8 cellular contexts compared by ENCODE assay signal in the genomic region with DNA sequence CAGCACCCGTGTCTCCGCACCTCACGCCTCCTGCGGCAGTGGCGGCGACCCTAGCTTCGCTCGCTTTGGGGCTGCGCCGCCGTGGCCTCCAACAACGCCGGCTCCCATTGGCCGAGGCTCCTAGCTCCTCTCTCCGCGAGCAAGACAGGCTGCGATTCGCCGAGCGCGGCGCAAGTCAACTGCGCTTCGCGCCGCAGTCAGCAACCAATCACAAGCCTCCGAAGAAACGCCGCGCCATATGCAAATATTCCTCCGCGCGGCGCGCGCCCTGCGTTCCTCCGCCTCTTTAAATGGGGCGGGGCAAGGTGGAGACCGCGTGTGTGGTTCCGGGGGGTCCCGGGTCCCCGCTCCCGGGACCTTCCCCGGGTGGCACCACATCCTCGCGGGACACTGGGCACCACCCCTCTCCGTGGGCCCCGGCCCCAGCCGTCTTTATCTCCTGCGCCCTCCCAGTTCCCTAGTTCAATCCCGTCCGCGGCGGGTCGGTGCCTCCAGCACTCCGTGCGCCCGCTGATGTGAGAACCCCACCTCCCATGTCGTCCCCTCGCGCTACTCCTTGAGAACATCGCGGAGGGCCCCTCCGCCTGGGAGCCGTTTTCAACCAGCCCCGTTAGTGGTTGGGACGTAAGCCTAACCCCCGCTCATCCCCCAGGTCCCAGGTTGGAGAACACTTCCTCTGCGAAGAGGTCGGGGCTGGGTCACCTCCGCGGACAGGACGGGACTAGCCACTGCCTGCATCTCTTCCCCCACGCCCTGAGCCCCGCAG. TPM values are rescaled to one million over a fixed set of nuclear protein-coding genes. Genes with fewer than 3 reads are reported as not detected.
DNase-seq lines count a peak whose midpoint lies in the region; ATAC-seq and TF ChIP-seq lines count a peak whose summit lies in the region.

A gene with protein sequence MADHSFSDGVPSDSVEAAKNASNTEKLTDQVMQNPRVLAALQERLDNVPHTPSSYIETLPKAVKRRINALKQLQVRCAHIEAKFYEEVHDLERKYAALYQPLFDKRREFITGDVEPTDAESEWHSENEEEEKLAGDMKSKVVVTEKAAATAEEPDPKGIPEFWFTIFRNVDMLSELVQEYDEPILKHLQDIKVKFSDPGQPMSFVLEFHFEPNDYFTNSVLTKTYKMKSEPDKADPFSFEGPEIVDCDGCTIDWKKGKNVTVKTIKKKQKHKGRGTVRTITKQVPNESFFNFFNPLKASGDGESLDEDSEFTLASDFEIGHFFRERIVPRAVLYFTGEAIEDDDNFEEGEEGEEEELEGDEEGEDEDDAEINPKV (minus strand): TSS at position 96 of the 766 bp plus-strand sequence. CDS start 13,109 bp downstream, outside the sequence.

- no peak for TF ChIP-seq CTCF in PC-9 (conservative IDR thresholded peaks at IDR 0.05)

- no peaks in the 10 kb centered on the region for H3K27me3 ChIP-seq in PC-9 (ENCODE audit: insufficient read depth, low read depth)
- H3K27me3 ChIP-seq in mucosa of stomach (ENCODE audit: control insufficient read depth, insufficient read depth, low read length), result no peaks in the 10 kb centered on the region

- H4K20me1 ChIP-seq in PC-9 (ENCODE audit: insufficient read depth), result no peaks in the 10 kb centered on the region; the same call in 1 of the 2 replicates

- H3K9me3 ChIP-seq in PC-9 (ENCODE audit: insufficient read depth, low read depth), result no peaks in the 10 kb centered on the region
- H3K9me3 ChIP-seq in mucosa of stomach (ENCODE audit: control insufficient read depth, low read length), result no peaks in the 10 kb centered on the region

- CTCF ChIA-PET in PC-9 (lab: Charles Lee), result interaction anchor here (0.6 to 0.8 kb wide), 2 partner anchors 348 to 710 kb away, joined by 3 to 14 read pairs; no protein-coding TSS in a partner anchor

- H3K9ac ChIP-seq in mucosa of stomach (ENCODE audit: low read length), result peak within 1 kb of the TSS; percentile 84

- peak within 1 kb of the TSS; percentile 96 for H3K4me3 ChIP-seq in Jurkat, Clone E6-1 (ENCODE audit: low read length)
- H3K4me3 ChIP-seq in PC-9 (peak within 1 kb of the TSS; percentile 85), mucosa of stomach (ENCODE audit: low read length) (peak within 1 kb of the TSS; percentile 74)

- H2AFZ ChIP-seq in PC-9, result peak within 1 kb of the TSS; percentile 89

- H3K4me1 ChIP-seq in PC-9 (replicated peaks; ENCODE audit: insufficient read depth) (peaks cover 26% of the 10 kb centered on the region), mucosa of stomach (ENCODE audit: control insufficient read depth, insufficient read depth, low read length) (peaks cover 33% of the 10 kb centered on the region)

- ATAC-seq in GM21619 (IDR thresholded peaks at IDR 0.05; ENCODE audit: unreplicated experiment), result peak; percentile 78

- H3K36me3 ChIP-seq in PC-9 (ENCODE audit: low read depth), result no peaks in the 10 kb centered on the region
- H3K36me3 ChIP-seq in mucosa of stomach (ENCODE audit: control insufficient read depth, insufficient read depth, low read length), result no peaks in the 10 kb centered on the region

- DNase-seq in DMS153 (lab: John Stamatoyannopoulos, UW) (peak; percentile 93), PC-9 (peak; percentile 84 to 91), erythroblast (lab: John Stamatoyannopoulos, UW) (peak; percentile 98 to 99)
- DNase-seq in Jurkat, Clone E6-1 (ENCODE audit: low read depth, low spot score), result peak; percentile 97
- peak; percentile 96 for DNase-seq in activated T-cell treated with anti-CD3 and anti-CD28 coated beads, Interleukin-2, amount 50 U/mL, for 1 hour
- DNase-seq in stimulated activated CD8-positive, alpha-beta memory T cell treated with anti-CD3 and anti-CD28 coated beads, Interleukin-7, amount 100 ng/mL, for 1 hour (ENCODE audit: low read depth in 2 of 2), result peak; percentile 92 to 94

- BruUV-seq in PC-9 (replicated peaks; lab: Mats Ljungman, UMichigan), result TSS peak; percentile 86

- peaks cover 9% of the 10 kb centered on the region; the same call in 1 of the 2 replicates for H3F3A ChIP-seq in PC-9 (ENCODE audit: insufficient read depth, low read depth)

- POLR2A ChIA-PET in PC-9 (lab: Charles Lee; ENCODE audit: unreplicated experiment), result interaction anchor here (0.6 to 0.7 kb wide), 2 partner anchors 9 to 106 kb away, joined by 3 to 9 read pairs; no protein-coding TSS in a partner anchor

- H3K79me2 ChIP-seq in PC-9 (ENCODE audit: low read depth), result peaks cover 43% of the 10 kb centered on the region

- TF ChIP-seq POLR2A in erythroblast (IDR thresholded peaks at IDR 0.05; ENCODE audit: low read length), result peak; percentile 85

- peak within 1 kb of the TSS; percentile 99 for H3K4me2 ChIP-seq in PC-9

- H3K9me2 ChIP-seq in PC-9 (ENCODE audit: insufficient read depth), result no peaks in the 10 kb centered on the region

- H3K27ac ChIP-seq in PC-9, result peak within 1 kb of the TSS; percentile 73

- intact Hi-C loops in PC-9 (cut with micrococcal nuclease; ENCODE audit: unreplicated experiment), result no loop called here

RNA-seq across cellular contexts. Expression of the gene that starts here (rescaled TPM):
- polyA plus RNA-seq in Jurkat, Clone E6-1 (2012; ENCODE audit: insufficient read depth, insufficient read length), result 185 TPM
- total RNA-seq in PC-9 (2021), result 73.3 and 86.7 TPM in 2 replicates

Comparison
In these comparisons a context has a peak if more than half of its experiments do, and no peak if none do; other contexts are left out.
1. Peak in every context shown above with its lines: DNase-seq, ATAC-seq, H3K4me3 ChIP-seq and H3K27ac ChIP-seq.